In the genomic region with DNA sequence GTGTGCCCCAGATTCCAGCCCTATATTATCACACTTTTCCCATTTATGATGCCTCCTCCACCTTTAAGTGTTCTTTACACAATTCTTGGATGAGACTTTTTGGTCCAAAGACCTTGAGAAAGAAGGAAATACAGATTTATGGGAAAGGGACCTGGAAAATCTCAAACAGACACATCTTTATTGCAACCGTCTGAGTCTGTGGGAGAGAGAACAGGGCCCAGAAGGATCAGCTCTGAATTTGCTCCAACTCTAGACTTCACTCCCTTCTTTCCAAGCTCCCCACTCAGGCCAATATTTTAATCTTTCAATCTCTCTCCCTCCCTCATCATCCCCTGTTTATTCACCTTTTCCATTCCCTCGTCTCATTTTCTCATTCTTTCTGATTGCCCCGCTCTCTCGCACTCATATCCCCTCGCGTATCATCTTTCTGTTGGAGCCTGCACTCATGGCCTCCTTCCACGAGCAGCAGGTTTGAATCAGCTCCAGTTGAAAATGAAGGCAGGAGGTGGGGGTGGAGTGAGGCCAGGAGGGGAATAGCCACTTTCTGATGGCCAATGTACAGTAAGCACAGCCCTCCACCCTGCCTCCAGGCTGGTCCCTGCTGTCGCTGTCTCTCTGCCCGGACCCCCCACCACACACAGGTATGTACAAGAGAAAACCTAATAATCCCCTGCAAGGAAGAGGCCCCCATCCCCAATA, we compare ENCODE assay signal across 18 cellular contexts.
DNase-seq lines count a peak whose midpoint lies in the region; ATAC-seq and TF ChIP-seq lines count a peak whose summit lies in the region.
"Had no signal": no experiment of that assay in that cellular context is flagged by ENCODE, and none has a peak within 500 bp of the region (broad histone marks: within the 10 kb centered on the region; RNA-seq: fewer than 3 reads in every experiment).

No MANE protein-coding gene starts in this region.

- H3K9me3 ChIP-seq in HUES6 (ENCODE audit: control insufficient read depth, insufficient read depth, low read depth, low read length) = no peaks in the 10 kb centered on the region
- H3K9me3 ChIP-seq in mammary epithelial cell (replicated peaks; ENCODE audit: insufficient read depth, low read length) = no peaks in the 10 kb centered on the region
- H3K9me3 ChIP-seq in left lung = no peaks in the 10 kb centered on the region
- no peaks in the 10 kb centered on the region for H3K9me3 ChIP-seq in subcutaneous abdominal adipose tissue (ENCODE audit: control insufficient read depth in 5 of 5, low read length in 5 of 5)
- no peaks in the 10 kb centered on the region for H3K9me3 ChIP-seq in GM23248 (ENCODE audit: low read depth)
- H3K9me3 ChIP-seq: body of pancreas, neutrophil had no signal

- in situ Hi-C loops in mammary epithelial cell (cut with MboI; ENCODE audit: low sequenced_read_pairs in 2 of 2) (no loop called here), GM23248 (cut with MboI) (no loop called here)

- H3K9ac ChIP-seq in HUES6 (ENCODE audit: low read length) (peak overlapping the region; percentile 1), mammary epithelial cell (ENCODE audit: insufficient read depth, low read length) (no peak overlapping the region), subcutaneous abdominal adipose tissue (ENCODE audit: low read length in 5 of 5) (no peak overlapping the region), GM23248 (no peak overlapping the region)

- DNase-seq in mammary epithelial cell (no peak), left lung (no peak), GM19240 (ENCODE audit: insufficient read length, low spot score) (no peak), GM23248 (no peak)
- DNase-seq: activated CD8-positive, alpha-beta T cell treated with anti-CD3 and anti-CD28 coated beads, Interleukin-2, amount 10 ng/mL, durations not matched to agents 7 days and 5 days; activated gamma-delta T cell treated with Interleukin-2 at 50 U/mL for 16 hours; DMS79; effector CD4-positive, alpha-beta T cell; glutamatergic neuron; NCI-H1436 treated with DMSO at 0.1 percent for 48 hours; SIG-M5; stimulated activated CD4-positive, alpha-beta T cell treated with anti-CD3 and anti-CD28 coated beads, Interleukin-15, amount 100 ng/mL, for 24 hours had no signal

- H2AFZ ChIP-seq in mammary epithelial cell (ENCODE audit: low read depth, low read length) = peak overlapping the region; percentile 87
- no peak overlapping the region for H2AFZ ChIP-seq in GM23248

- no peaks in the 10 kb centered on the region for H3K36me3 ChIP-seq in HUES6 (ENCODE audit: control insufficient read depth, insufficient read depth, low read length)
- H3K36me3 ChIP-seq in mammary epithelial cell (ENCODE audit: insufficient read depth, low read length) = no peaks in the 10 kb centered on the region
- no peaks in the 10 kb centered on the region for H3K36me3 ChIP-seq in left lung
- H3K36me3 ChIP-seq in subcutaneous abdominal adipose tissue (ENCODE audit: control insufficient read depth in 5 of 5, insufficient read depth in 5 of 5, low read length in 5 of 5) = no peaks in the 10 kb centered on the region
- H3K36me3 ChIP-seq in GM23248 (ENCODE audit: low read depth) = no peaks in the 10 kb centered on the region
- H3K36me3 ChIP-seq: neutrophil had no signal

- no peak for TF ChIP-seq CTCF in mammary epithelial cell (conservative IDR thresholded peaks at IDR 0.05 in 1 of 2, IDR thresholded peaks at IDR 0.05 in 1 of 2; ENCODE audit: extremely low read depth in 1 of 2, insufficient read depth in 1 of 2, low read depth in 1 of 2, low read length in 2 of 2)
- TF ChIP-seq CTCF in left lung (IDR thresholded peaks at IDR 0.05) = no peak

- 65% methylated on average over 9 of the region's 9 CpGs for WGBS in mammary epithelial cell (ENCODE audit: low coverage, missing lambda C conversion rate)
- WGBS in GM23248 (ENCODE audit: low coverage in 1 of 2, low lambda C conversion rate in 2 of 2, missing lambda C conversion rate in 2 of 2), 2 experiments = 32 to 33% methylated on average over 9 of the region's 9 CpGs

- intact Hi-C loops in mammary epithelial cell (cut with micrococcal nuclease) (no loop called here), left lung (cut with DNase I) (no loop called here)

- dilution Hi-C loops in mammary epithelial cell (cut with HindIII; ENCODE audit: low sequenced_read_pairs) = no loop called here

- H3K79me2 ChIP-seq in mammary epithelial cell (ENCODE audit: insufficient read depth, low read length) = no peaks in the 10 kb centered on the region
- H3K79me2 ChIP-seq in GM23248 (ENCODE audit: insufficient read depth) = no peaks in the 10 kb centered on the region

- H4K20me1 ChIP-seq in mammary epithelial cell (ENCODE audit: insufficient read depth, low read length) (no peaks in the 10 kb centered on the region), GM23248 (ENCODE audit: insufficient read depth) (no peaks in the 10 kb centered on the region)

- no TSS peak for BruUV-seq in mammary epithelial cell (replicated peaks; lab: Mats Ljungman, UMichigan)

- H3K27ac ChIP-seq in HUES6 (ENCODE audit: low read depth, low read length) = no peak overlapping the region
- no peak overlapping the region for H3K27ac ChIP-seq in mammary epithelial cell (ENCODE audit: insufficient read depth, low read depth, low read length)
- H3K27ac ChIP-seq in left lung = no peak overlapping the region
- H3K27ac ChIP-seq in subcutaneous abdominal adipose tissue (ENCODE audit: low read depth, low read length) = peak overlapping the region; percentile 37
- H3K27ac ChIP-seq in GM23248 = no peak overlapping the region
- H3K27ac ChIP-seq: neutrophil had no signal

- H3K4me2 ChIP-seq in mammary epithelial cell (ENCODE audit: insufficient read depth, low read depth, low read length) (no peak overlapping the region), GM23248 (ENCODE audit: unreplicated experiment) (no peak overlapping the region)

- no peaks in the 10 kb centered on the region for H3K9me2 ChIP-seq in GM23248 (ENCODE audit: insufficient read depth)

- ATAC-seq in left lung (peak; percentile 14), HG03469 (IDR thresholded peaks at IDR 0.05; ENCODE audit: unreplicated experiment) (no peak), GM21515 (IDR thresholded peaks at IDR 0.05; ENCODE audit: unreplicated experiment) (no peak)
- ATAC-seq: activated CD8-positive, alpha-beta T cell treated with anti-CD3 and anti-CD28 coated beads, Interleukin-2, amount 10 ng/mL, durations not matched to agents 7 days and 5 days; body of pancreas had no signal

- no peak overlapping the region for H3K4me3 ChIP-seq in HUES6 (ENCODE audit: low read depth, low read length)
- H3K4me3 ChIP-seq in mammary epithelial cell (replicated peaks in 1 of 3; ENCODE audit: insufficient read depth in 1 of 3, low read depth in 2 of 3, low read length in 3 of 3) = no peak overlapping the region
- no peak overlapping the region for H3K4me3 ChIP-seq in left lung
- peak overlapping the region in 1 of 5 donors; percentile 8 for H3K4me3 ChIP-seq in subcutaneous abdominal adipose tissue (ENCODE audit: low read depth in 1 of 5, low read length in 5 of 5)
- H3K4me3 ChIP-seq in GM23248 = no peak overlapping the region
- H3K4me3 ChIP-seq: body of pancreas had no signal

- H3F3A ChIP-seq in GM23248 (ENCODE audit: insufficient read depth) = no peaks in the 10 kb centered on the region; the same call in 1 of the 2 replicates

- CTCF ChIA-PET in mammary epithelial cell (lab: Charles Lee; ENCODE audit: low non-redundant PET) = no interaction called here

- H3K4me1 ChIP-seq in HUES6 (ENCODE audit: control insufficient read depth, insufficient read depth, low read length) = peaks cover 40% of the 10 kb centered on the region
- H3K4me1 ChIP-seq in mammary epithelial cell (ENCODE audit: insufficient read depth, low read length) = peaks cover 15% of the 10 kb centered on the region
- H3K4me1 ChIP-seq in left lung = peaks cover 0 to 3% of the 10 kb centered on the region in 2 donors
- peaks cover 3 to 38% (median 30%) of the 10 kb centered on the region in 5 donors for H3K4me1 ChIP-seq in subcutaneous abdominal adipose tissue (ENCODE audit: control insufficient read depth in 5 of 5, insufficient read depth in 5 of 5, low read length in 5 of 5)
- no peaks in the 10 kb centered on the region for H3K4me1 ChIP-seq in GM23248 (ENCODE audit: insufficient read depth)

- H3K27me3 ChIP-seq in HUES6 (ENCODE audit: control insufficient read depth, insufficient read depth, low read length) (no peaks in the 10 kb centered on the region; the same call in 1 of the 2 replicates), mammary epithelial cell (ENCODE audit: insufficient read depth, low read length) (no peaks in the 10 kb centered on the region), left lung (no peaks in the 10 kb centered on the region), subcutaneous abdominal adipose tissue (ENCODE audit: control insufficient read depth in 5 of 5, insufficient read depth in 4 of 5, low read length in 5 of 5) (no peaks in the 10 kb centered on the region), GM23248 (replicated peaks; ENCODE audit: insufficient read depth) (no peaks in the 10 kb centered on the region)
- H3K27me3 ChIP-seq: body of pancreas, neutrophil had no signal
